13 cellular contexts compared by ENCODE assay signal in genomic region chr5:150759334-150759583, GRCh38. TPM values are rescaled to one million over a fixed set of nuclear protein-coding genes. Genes with fewer than 3 reads are reported as not detected.
DNase-seq lines count a peak whose midpoint lies in the region; ATAC-seq and TF ChIP-seq lines count a peak whose summit lies in the region.
"Had no signal": no experiment of that assay in that cellular context is flagged by ENCODE, and none has a peak within 500 bp of the region (broad histone marks: within the 10 kb centered on the region; RNA-seq: fewer than 3 reads in every experiment).

No MANE protein-coding gene starts in this region.

- no peaks in the 10 kb centered on the region for H3K9me3 Mint-ChIP-seq in CD14-positive monocyte
- H3K9me3 Mint-ChIP-seq: IgD-negative memory B cell; natural killer cell; stimulated activated naive CD8-positive, alpha-beta T cell treated with anti-CD3 and anti-CD28 coated beads, Interleukin-15, amount 100 ng/mL, for 72 hours; T-cell had no signal

- H3K27me3 ChIP-seq in left ventricle myocardium inferior (ENCODE audit: low read depth) = no peaks in the 10 kb centered on the region
- no peaks in the 10 kb centered on the region for H3K27me3 ChIP-seq in aorta (ENCODE audit: control insufficient read depth in 1 of 2, insufficient read depth in 2 of 2, low read length in 1 of 2)

- no peak overlapping the region for H3K27ac Mint-ChIP-seq in CD14-positive monocyte
- H3K27ac Mint-ChIP-seq: activated naive CD8-positive, alpha-beta T cell treated with anti-CD3 and anti-CD28 coated beads for 36 hours; natural killer cell; stimulated activated naive CD8-positive, alpha-beta T cell treated with anti-CD3 and anti-CD28 coated beads, Interleukin-15, amount 100 ng/mL, for 72 hours; T-cell had no signal

- WGBS in aorta, 2 donors = 57 to 59% methylated on average over 4 of the region's 4 CpGs

- no peak for ATAC-seq in Right ventricle myocardium inferior
- ATAC-seq in aorta (ENCODE audit: low FRiP score) = no peak
- no peak for ATAC-seq in HG02571 (IDR thresholded peaks at IDR 0.05; ENCODE audit: unreplicated experiment)

- intact Hi-C loops in left ventricle myocardium inferior (cut with micrococcal nuclease) = no loop called here
- intact Hi-C loops in Right ventricle myocardium inferior (cut with DNase I) = loop anchor here (2.0 kb wide), 1 partner anchor 20 kb away; the partner anchor contains the start of gene SMIM3
- intact Hi-C loops in aorta (cut with DNase I) = loop anchor here in 1 of 2 donors (2.0 kb wide), 1 partner anchor 20 kb away; the partner anchor contains the start of gene SMIM3
- intact Hi-C loops in CD14-positive monocyte (cut with micrococcal nuclease) = loop anchor here in 1 of 2 donors (10.0 kb wide), 1 partner anchor 54 kb away; the partner anchor contains the start of gene RBM22

- peaks cover 45% of the 10 kb centered on the region for H3K4me1 Mint-ChIP-seq in CD14-positive monocyte

- H3K4me3 ChIP-seq in left ventricle myocardium inferior (peak overlapping the region; percentile 86), aorta (ENCODE audit: low read length in 2 of 2) (peak overlapping the region; percentile 42 to 69)

- H3K36me3 Mint-ChIP-seq in CD14-positive monocyte = peaks cover 25 to 28% of the 10 kb centered on the region in 2 donors

- H3K9me3 ChIP-seq in left ventricle myocardium inferior (replicated peaks) = no peaks in the 10 kb centered on the region
- H3K9me3 ChIP-seq in aorta (ENCODE audit: control insufficient read depth, low read length) = no peaks in the 10 kb centered on the region

- peaks cover 0 to 1% (median 0%) of the 10 kb centered on the region in 3 donors for H3K27me3 Mint-ChIP-seq in CD14-positive monocyte (ENCODE audit: low read depth in 3 of 3)
- H3K27me3 Mint-ChIP-seq: activated naive CD8-positive, alpha-beta T cell treated with anti-CD3 and anti-CD28 coated beads for 36 hours; IgD-negative memory B cell; stimulated activated naive CD8-positive, alpha-beta T cell treated with anti-CD3 and anti-CD28 coated beads, Interleukin-15, amount 100 ng/mL, for 72 hours; T-cell had no signal

- H3K4me1 ChIP-seq in left ventricle myocardium inferior (peaks cover 51% of the 10 kb centered on the region), aorta (ENCODE audit: control insufficient read depth in 1 of 2, insufficient read depth in 2 of 2, low read length in 2 of 2) (peaks cover 0 to 3% of the 10 kb centered on the region in 2 donors)

- H3K4me3 Mint-ChIP-seq in CD14-positive monocyte = no peak overlapping the region
- H3K4me3 Mint-ChIP-seq: activated naive CD8-positive, alpha-beta T cell treated with anti-CD3 and anti-CD28 coated beads for 36 hours; natural killer cell; stimulated activated naive CD8-positive, alpha-beta T cell treated with anti-CD3 and anti-CD28 coated beads, Interleukin-15, amount 100 ng/mL, for 72 hours; T-cell had no signal

- H3K36me3 ChIP-seq in left ventricle myocardium inferior (peaks cover 22% of the 10 kb centered on the region), aorta (ENCODE audit: control insufficient read depth in 1 of 2, insufficient read depth in 2 of 2, low read length in 1 of 2) (no peaks in the 10 kb centered on the region)

- H3K27ac ChIP-seq in left ventricle myocardium inferior (replicated peaks) = peak overlapping the region; percentile 96
- H3K27ac ChIP-seq in cingulate gyrus (ENCODE audit: low read depth, low read length) = peak overlapping the region; percentile 99
- H3K27ac ChIP-seq in aorta (ENCODE audit: low read depth in 1 of 2, low read length in 2 of 2) = peak overlapping the region; percentile 76 to 80

- TF ChIP-seq CTCF in left ventricle myocardium inferior (IDR thresholded peaks at IDR 0.05; ENCODE audit: borderline replicate concordance) = no peak
- no peak for TF ChIP-seq CTCF in CD14-positive monocyte (IDR thresholded peaks at IDR 0.05)

- DNase-seq in left ventricle myocardium inferior = no peak
- DNase-seq in Right ventricle myocardium inferior (ENCODE audit: missing footprints) = no peak
- DNase-seq in midbrain (lab: John Stamatoyannopoulos, UW) = peak; percentile 44
- no peak for DNase-seq in aorta
- DNase-seq in CD14-positive monocyte (ENCODE audit: low spot score) = no peak
- DNase-seq in retina = no peak

RNA-seq across cellular contexts. Expression of gene DCTN4, which starts 0.4 kb away (rescaled TPM):
- total RNA-seq in left ventricle myocardium inferior = 43.1 TPM
- total RNA-seq in Right ventricle myocardium inferior = 46.4 TPM
- 10 to 100 TPM; 58.9 to 66.4 TPM for total RNA-seq in aorta
- 10 to 100 TPM; 17.3 to 21.3 TPM for polyA plus RNA-seq in aorta
- 10 to 100 TPM; 14.6 to 16.3 TPM for polyA plus RNA-seq in CD14-positive monocyte

RNA-seq across cellular contexts. Expression of gene SMIM3, which starts 19.3 kb away (rescaled TPM):
- total RNA-seq in left ventricle myocardium inferior (15.7 TPM), Right ventricle myocardium inferior (19.8 TPM), aorta (10 to 100 TPM; 45.3 to 47.6 TPM)
- polyA plus RNA-seq in aorta (10 to 100 TPM; 33.7 to 38.2 TPM), CD14-positive monocyte (10 to 100 TPM; 45.4 to 52.2 TPM)

RNA-seq across cellular contexts. Expression of gene RBM22, which starts 58.4 kb away (rescaled TPM):
- total RNA-seq in left ventricle myocardium inferior (25.2 TPM), Right ventricle myocardium inferior (30.5 TPM), aorta (10 to 100 TPM; 40.1 to 46.9 TPM)
- polyA plus RNA-seq in aorta (10 to 100 TPM; 16.8 to 41.8 TPM), CD14-positive monocyte (10 to 100 TPM; 37.9 to 47.4 TPM)
